22 cellular contexts compared by ENCODE assay signal in the genomic region with DNA sequence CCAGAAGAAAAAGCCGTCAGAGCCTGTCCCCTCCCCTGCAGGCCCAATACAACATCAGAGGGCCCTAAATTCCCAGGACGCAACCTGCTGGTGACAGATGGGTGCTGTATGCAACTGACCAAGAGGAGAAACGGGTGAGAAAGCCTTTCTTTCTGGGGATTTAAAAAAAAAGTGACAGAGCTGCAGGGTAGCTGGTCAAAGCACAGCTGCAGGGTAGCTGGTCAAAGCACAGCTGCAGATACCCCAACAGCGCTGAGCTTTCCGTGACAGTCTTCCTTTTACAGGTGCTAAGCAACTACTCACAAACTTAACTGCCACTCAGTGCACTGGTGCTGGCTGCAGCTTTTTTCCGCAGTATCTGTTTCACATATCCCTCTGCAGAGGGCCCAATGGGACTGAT. TPM values are rescaled to one million over a fixed set of nuclear protein-coding genes. Genes with fewer than 3 reads are reported as not detected.
DNase-seq lines count a peak whose midpoint lies in the region; ATAC-seq, FAIRE-seq and TF ChIP-seq lines count a peak whose summit lies in the region.
"Had no signal": no experiment of that assay in that cellular context is flagged by ENCODE, and none has a peak within 500 bp of the region (broad histone marks: within the 10 kb centered on the region; RNA-seq: fewer than 3 reads in every experiment).

No MANE protein-coding gene starts in this region.

- DNase-seq in GM12891 (ENCODE audit: insufficient read length, low spot score) (no peak), WTC11 (ENCODE audit: low spot score) (no peak), iPS-NIHi11 (ENCODE audit: low spot score) (peak; percentile 50), psoas muscle (no peak), RKO (ENCODE audit: low spot score) (no peak), T-helper 1 cell (no peak), Kasumi-1 (lab: John Stamatoyannopoulos, UW) (no peak)
- DNase-seq: activated CD8-positive, alpha-beta memory T cell treated with anti-CD3 and anti-CD28 coated beads for 24 hours; CD4-positive, alpha-beta memory T cell; colonic mucosa; DMS79; NCI-H1436 treated with DMSO at 0.1 percent for 48 hours; NCI-H2171; NCI-H69; PC-9 had no signal

- FAIRE-seq in GM12891 (lab: Jason Lieb, UNC): peak; percentile 26
- FAIRE-seq: endothelial cell of umbilical vein, GM18507, HTR-8/SVneo had no signal

- 52 to 66% (median 66%) methylated on average over 6 of the region's 6 CpGs for WGBS in psoas muscle, 3 donors

- H3K36me3 ChIP-seq in psoas muscle (ENCODE audit: insufficient read depth in 1 of 2, low read depth in 1 of 2): peaks cover 1 to 24% of the 10 kb centered on the region in 2 donors

- no peaks in the 10 kb centered on the region for H3K27me3 ChIP-seq in psoas muscle (ENCODE audit: insufficient read depth in 3 of 3, low read length in 2 of 3)
- H3K27me3 ChIP-seq: colonic mucosa, SJSA1 had no signal

- no peak for TF ChIP-seq POLR2A in GM12891 (IDR thresholded peaks at IDR 0.05; ENCODE audit: low read depth, low read length)

- H3K27ac Mint-ChIP-seq in WTC11: peak overlapping the region; percentile 94
- H3K27ac Mint-ChIP-seq: activated naive CD4-positive, alpha-beta T cell treated with anti-CD3 and anti-CD28 coated beads, Interleukin-2, amount 50 U/mL, for 72 hours had no signal

- peak overlapping the region; percentile 23 for H3K27ac ChIP-seq in psoas muscle
- H3K27ac ChIP-seq: colonic mucosa, PC-9, SJSA1 had no signal

- H3K4me3 ChIP-seq in psoas muscle: no peak overlapping the region
- H3K4me3 ChIP-seq: colonic mucosa, PC-9, SJSA1 had no signal

- TF ChIP-seq CTCF in WTC11 (IDR thresholded peaks at IDR 0.05) (no peak), psoas muscle (IDR thresholded peaks at IDR 0.05) (no peak)

- H3K4me1 Mint-ChIP-seq in WTC11: peaks cover 36% of the 10 kb centered on the region

- H3K9me3 Mint-ChIP-seq in WTC11: no peaks in the 10 kb centered on the region
- H3K9me3 Mint-ChIP-seq: activated naive CD4-positive, alpha-beta T cell treated with anti-CD3 and anti-CD28 coated beads, Interleukin-2, amount 50 U/mL, for 72 hours; CD4-positive, alpha-beta memory T cell had no signal

- POLR2A ChIA-PET in WTC11 (lab: Charles Lee): interaction anchor here (0.6 kb wide), 1 partner anchor 165 kb away, joined by 4 read pairs; no protein-coding TSS in a partner anchor

- no peak overlapping the region for H3K4me3 Mint-ChIP-seq in WTC11
- H3K4me3 Mint-ChIP-seq: CD4-positive, alpha-beta memory T cell had no signal

- H3K36me3 Mint-ChIP-seq in WTC11: peaks cover 4% of the 10 kb centered on the region

- H3K27me3 Mint-ChIP-seq in WTC11 (ENCODE audit: low read depth): no peaks in the 10 kb centered on the region
- H3K27me3 Mint-ChIP-seq: CD4-positive, alpha-beta memory T cell had no signal

- no peaks in the 10 kb centered on the region for H3K9me3 ChIP-seq in psoas muscle
- H3K9me3 ChIP-seq: colonic mucosa, SJSA1 had no signal

- CTCF ChIA-PET in WTC11 (lab: Charles Lee): interaction anchor here (0.6 to 1.9 kb wide), 5 partner anchors 11 to 57 kb away, joined by 4 to 7 read pairs (median 4); no protein-coding TSS in a partner anchor

- ATAC-seq in WTC11: peak; percentile 63
- no peak for ATAC-seq in psoas muscle
- ATAC-seq in GM19463 (IDR thresholded peaks at IDR 0.05; ENCODE audit: unreplicated experiment): no peak
- ATAC-seq: activated CD4-positive, CD25-positive, alpha-beta regulatory T cell treated with anti-CD3 and anti-CD28 coated beads, Interleukin-2, amount 50 U/mL, for 24 hours; activated naive CD4-positive, alpha-beta T cell treated with anti-CD3 and anti-CD28 coated beads, Interleukin-2, amount 50 U/mL, for 72 hours had no signal

- H3K4me1 ChIP-seq in psoas muscle: peaks cover 23% of the 10 kb centered on the region
- H3K4me1 ChIP-seq: colonic mucosa, SJSA1 had no signal

- intact Hi-C loops in psoas muscle (cut with DNase I): no loop called here

TF ChIP-seq in GM12891, 5 proteins besides CTCF, POLR2A, EP300 and RAD21:
- no peak for TF ChIP-seq SPI1 (IDR thresholded peaks at IDR 0.05; ENCODE audit: low read depth, low read length)
- TF ChIP-seq PAX5 (IDR thresholded peaks at IDR 0.05; ENCODE audit: insufficient read depth, low read length, severe bottlenecking): no peak
- no peak for TF ChIP-seq TAF1 (IDR thresholded peaks at IDR 0.05; ENCODE audit: low read depth, low read length)
- no peak for TF ChIP-seq POU2F2 (IDR thresholded peaks at IDR 0.05; ENCODE audit: low read depth, low read length)
- no peak for TF ChIP-seq POLR2AphosphoS5 (IDR thresholded peaks at IDR 0.05; ENCODE audit: low read depth, low read length)
TF ChIP-seq in GM12891: peak in this region for 0.

TF ChIP-seq in WTC11, 78 proteins besides CTCF, POLR2A, EP300 and RAD21:
- TF ChIP-seq, protein P1, sequence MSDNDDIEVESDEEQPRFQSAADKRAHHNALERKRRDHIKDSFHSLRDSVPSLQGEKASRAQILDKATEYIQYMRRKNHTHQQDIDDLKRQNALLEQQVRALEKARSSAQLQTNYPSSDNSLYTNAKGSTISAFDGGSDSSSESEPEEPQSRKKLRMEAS (CRISPR knock-in tag; IDR thresholded peaks at IDR 0.05): no peak

RNA-seq across cellular contexts. Expression of a gene that starts 17.8 kb away (rescaled TPM):
- polyA plus RNA-seq in GM12891 (2012; ENCODE audit: low read depth, missing spikeins): 39.0 TPM
- total RNA-seq in WTC11 (2021) (68.9 to 77.9 TPM (median 71.6 TPM) in 3 replicates), psoas muscle (10 to 100 TPM; 26.8 to 35.3 (median 31.1) TPM)
- 10 to 100 TPM; 17.5 to 32.4 (median 30.6) TPM for polyA plus RNA-seq in psoas muscle

RNA-seq across cellular contexts. Expression of a gene that starts 55.1 kb away (rescaled TPM):
- polyA plus RNA-seq in GM12891 (2012; ENCODE audit: low read depth, missing spikeins): 0.63 TPM
- total RNA-seq in WTC11 (2021) (1.1 to 1.6 TPM (median 1.6 TPM) in 3 replicates), psoas muscle (1 to 10 TPM in 2 of 4 donors, under 1 TPM in 2; 0.61 to 1.2 (median 0.95) TPM)
- polyA plus RNA-seq in psoas muscle: 1 to 10 TPM in 1 of 3 donors, under 1 TPM in 2; 0.32 to 3.3 (median 0.80) TPM
- total RNA-seq: PC-9, SJSA1 had no signal
- polyA plus RNA-seq: CD4-positive, alpha-beta memory T cell had no signal
